8 cellular contexts compared by ENCODE assay signal in the genomic region with DNA sequence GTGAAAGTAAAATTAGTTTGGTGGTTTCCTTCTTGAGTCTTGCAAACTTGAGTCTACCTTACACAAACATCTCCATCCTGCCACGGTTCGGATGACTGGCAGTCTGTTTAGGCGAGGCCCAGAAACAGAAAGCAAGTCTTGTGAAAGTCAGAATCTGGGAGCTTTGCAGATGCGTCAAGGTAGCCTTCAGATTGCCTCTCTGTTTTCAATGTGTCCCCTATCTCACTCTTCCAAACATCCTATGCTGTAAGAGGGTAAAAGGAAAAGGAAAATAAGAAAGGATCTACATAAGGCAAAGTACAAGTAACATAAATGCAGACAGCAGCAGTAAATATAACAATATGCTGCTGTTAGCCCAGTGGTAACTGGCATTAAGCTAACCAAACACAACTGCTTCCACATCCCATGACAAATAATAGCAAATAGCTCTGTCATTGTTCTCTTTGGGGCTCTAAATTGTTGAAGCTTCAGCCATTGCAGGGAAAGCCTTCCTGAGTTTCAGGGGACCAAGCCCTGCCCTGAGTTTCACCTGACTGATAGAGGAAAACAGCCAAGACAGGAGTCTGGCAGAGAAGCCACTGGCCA. TPM values are rescaled to one million over a fixed set of nuclear protein-coding genes. Genes with fewer than 3 reads are reported as not detected.
A peak's percentile ranks its signal among the peaks of the same experiment; 100 is the strongest.
DNase-seq lines count a peak whose midpoint lies in the region; ATAC-seq, FAIRE-seq and TF ChIP-seq lines count a peak whose summit lies in the region.

No MANE protein-coding gene starts in this region.

- H2AFZ ChIP-seq in GM12878 (ENCODE audit: control insufficient read depth, low read depth, low read length) = peak overlapping the region; percentile 12; the same call in 1 of the 2 replicates

- FAIRE-seq in GM12878 (lab: Jason Lieb, UNC) = peak; percentile 78

- POLR2A ChIA-PET in GM12878 (lab: Charles Lee) = interaction anchor here (0.8 to 8.1 kb wide), 7 partner anchors 13 to 55 kb away, joined by 3 to 73 read pairs (median 6); no protein-coding TSS in a partner anchor

- peak; percentile 73 for DNase-seq in T-helper 2 cell treated with Interferon-gamma antibody and Interleukin-4, amounts not matched to agents 5 μg/mL and 100 μg/mL, for 36 hours (ENCODE audit: low spot score)
- DNase-seq in GM12878 (ENCODE audit: low read depth, low spot score) (peak; percentile 88), type B pancreatic cell (ENCODE audit: extremely low spot score, unreplicated experiment) (no peak), tibial artery (no peak), NOMO-1 treated with dmso at 0.1 percent for 144 hours (lab: John Stamatoyannopoulos, UW; ENCODE audit: unreplicated experiment) (no peak)

- no peaks in the 10 kb centered on the region for H3K9me3 Mint-ChIP-seq in T-helper 2 cell treated with Interferon-gamma antibody and Interleukin-4, amounts not matched to agents 5 μg/mL and 100 μg/mL, for 36 hours
- no peaks in the 10 kb centered on the region for H3K9me3 Mint-ChIP-seq in nephron
- H3K9me3 Mint-ChIP-seq in type B pancreatic cell = peaks cover 4% of the 10 kb centered on the region

- H3K4me1 Mint-ChIP-seq in T-helper 2 cell treated with Interferon-gamma antibody and Interleukin-4, amounts not matched to agents 5 μg/mL and 100 μg/mL, for 36 hours (ENCODE audit: low read depth) = peaks cover 43% of the 10 kb centered on the region
- peaks cover 87% of the 10 kb centered on the region for H3K4me1 Mint-ChIP-seq in nephron
- H3K4me1 Mint-ChIP-seq in type B pancreatic cell (ENCODE audit: unreplicated experiment) = peaks cover 63% of the 10 kb centered on the region

- H3K36me3 Mint-ChIP-seq in T-helper 2 cell treated with Interferon-gamma antibody and Interleukin-4, amounts not matched to agents 5 μg/mL and 100 μg/mL, for 36 hours (ENCODE audit: low read depth) = peaks cover 8% of the 10 kb centered on the region
- H3K36me3 Mint-ChIP-seq in nephron (ENCODE audit: low read depth) (peaks cover 8% of the 10 kb centered on the region), type B pancreatic cell (no peaks in the 10 kb centered on the region)

- peak overlapping the region; percentile 63; the same call in 1 of the 2 replicates for H3K9ac ChIP-seq in GM12878 (ENCODE audit: control insufficient read depth, insufficient read depth, low read length)

- H3K27ac ChIP-seq in GM12878 (ENCODE audit: control insufficient read depth, insufficient read depth) (peak overlapping the region; percentile 98), tibial artery (peak overlapping the region in 1 of 2 donors; percentile 20)

- SMC1A ChIA-PET in GM12878 (lab: Charles Lee; ENCODE audit: uncharacterized antibody, unreplicated experiment) = interaction anchor here (0.6 to 16.5 kb wide), 20 partner anchors 15 to 1339 kb away, joined by 3 to 458 read pairs (median 4); no protein-coding TSS in a partner anchor

- no peaks in the 10 kb centered on the region for H4K20me1 ChIP-seq in GM12878 (ENCODE audit: control insufficient read depth, insufficient read depth)

- H3K27ac Mint-ChIP-seq in T-helper 2 cell treated with Interferon-gamma antibody and Interleukin-4, amounts not matched to agents 5 μg/mL and 100 μg/mL, for 36 hours = peak overlapping the region; percentile 90
- peak overlapping the region; percentile 98 to 99 (median 99) for H3K27ac Mint-ChIP-seq in nephron
- peak overlapping the region; percentile 86 for H3K27ac Mint-ChIP-seq in type B pancreatic cell

- H3K4me1 ChIP-seq in GM12878 (ENCODE audit: control insufficient read depth, insufficient read depth, low read length) (peaks cover 86% of the 10 kb centered on the region), tibial artery (peaks cover 0 to 63% (median 14%) of the 10 kb centered on the region in 4 donors)

- RAD21 ChIA-PET in GM12878 (lab: Charles Lee; ENCODE audit: unreplicated experiment) = interaction anchor here (0.6 to 15.1 kb wide), 18 partner anchors 9 to 390 kb away, joined by 3 to 394 read pairs (median 4); no protein-coding TSS in a partner anchor

- peak overlapping the region; percentile 68 for H3K4me3 Mint-ChIP-seq in T-helper 2 cell treated with Interferon-gamma antibody and Interleukin-4, amounts not matched to agents 5 μg/mL and 100 μg/mL, for 36 hours
- H3K4me3 Mint-ChIP-seq in nephron = peak overlapping the region in 2 of 3 experiments; percentile 1 to 45
- peak overlapping the region; percentile 19 for H3K4me3 Mint-ChIP-seq in type B pancreatic cell

- in situ Hi-C loops in GM12878 (cut with MboI) = loop anchor here (5.0 kb wide), 2 partner anchors 52 to 212 kb away; no protein-coding TSS in a partner anchor

- ATAC-seq in GM18505 (IDR thresholded peaks at IDR 0.05; ENCODE audit: unreplicated experiment) (peak; percentile 67), HG02798 (IDR thresholded peaks at IDR 0.05; ENCODE audit: poor library complexity, unreplicated experiment) (peak; percentile 90), GM12878 (peak; percentile 72)

- H3K4me3 ChIP-seq in GM12878 = 0 out of 2 replicates have a peak overlapping the region, but pooled peaks have one; percentile 13
- H3K4me3 ChIP-seq in tibial artery = no peak overlapping the region

- H3K9me3 ChIP-seq in GM12878 (replicated peaks; ENCODE audit: control insufficient read depth, insufficient read depth, low read length) (no peaks in the 10 kb centered on the region; the same call in 2 of the 3 replicates), tibial artery (no peaks in the 10 kb centered on the region)

- H3K27me3 ChIP-seq in GM12878 (replicated peaks in 1 of 2; ENCODE audit: control insufficient read depth in 2 of 2, insufficient read depth in 2 of 2, low read length in 1 of 2) (no peaks in the 10 kb centered on the region), tibial artery (no peaks in the 10 kb centered on the region)

- TF ChIP-seq CTCF in GM12878 (IDR thresholded peaks at IDR 0.05 in 2 of 3, conservative IDR thresholded peaks at IDR 0.05 in 1 of 3; ENCODE audit: control insufficient read depth in 2 of 3, extremely low read depth in 1 of 3, insufficient read depth in 1 of 3, low read depth in 3 of 3, low read length in 3 of 3) (no peak), nephron (IDR thresholded peaks at IDR 0.05; ENCODE audit: unreplicated experiment in 3 of 3) (no peak), type B pancreatic cell (conservative IDR thresholded peaks at IDR 0.05) (no peak), tibial artery (IDR thresholded peaks at IDR 0.05) (no peak)

- TF ChIP-seq POLR2A in GM18505 (IDR thresholded peaks at IDR 0.05; ENCODE audit: borderline replicate concordance, extremely low read depth, insufficient read depth, insufficient read length) = no peak
- TF ChIP-seq POLR2A in GM12878 (IDR thresholded peaks at IDR 0.05; ENCODE audit: low read depth, low read length) = peak; percentile 19; the same call in 1 of the 2 replicates

- WGBS in GM12878 (ENCODE audit: insufficient coverage, insufficient replicate concordance, low lambda C conversion rate, missing lambda C conversion rate) = 1% methylated on average over 4 of the region's 4 CpGs

- BruUV-seq in GM12878 (replicated peaks; lab: Mats Ljungman, UMichigan) = TSS peak; percentile 55

- no peaks in the 10 kb centered on the region for H3K79me2 ChIP-seq in GM12878 (ENCODE audit: control insufficient read depth, insufficient read depth, low read length)

- TF ChIP-seq EP300 in GM12878 (IDR thresholded peaks at IDR 0.05; ENCODE audit: borderline replicate concordance in 1 of 2, control insufficient read depth in 1 of 2, low read depth in 2 of 2, low read length in 2 of 2) = no peak

- intact Hi-C loops in GM12878 (cut with micrococcal nuclease; ENCODE audit: unreplicated experiment) (loop anchor here (1.0 kb wide), 1 partner anchor 36 kb away; no protein-coding TSS in a partner anchor), tibial artery (cut with DNase I; ENCODE audit: low total_unique reads) (loop anchor here (10.0 kb wide), 1 partner anchor 49 kb away; no protein-coding TSS in a partner anchor)

- CTCF ChIA-PET in GM12878 (lab: Yijun Ruan, JAX) = interaction anchor here (0.6 to 12.4 kb wide), 13 partner anchors 12 to 304 kb away, joined by 3 to 153 read pairs (median 5); partner anchors contain the start of gene PIGC

- H3K36me3 ChIP-seq in GM12878 (ENCODE audit: control insufficient read depth in 2 of 2, insufficient read depth in 2 of 2, low read length in 1 of 2) (no peaks in the 10 kb centered on the region), tibial artery (no peaks in the 10 kb centered on the region)

- 0 out of 2 replicates have a peak, but pooled peaks have one; percentile 21 for TF ChIP-seq RAD21 in GM12878 (IDR thresholded peaks at IDR 0.05; ENCODE audit: insufficient read depth, low read depth, low read length)

- H3K4me2 ChIP-seq in GM12878 (ENCODE audit: control insufficient read depth, insufficient read depth) = peak overlapping the region; percentile 78

- H3K27me3 Mint-ChIP-seq in T-helper 2 cell treated with Interferon-gamma antibody and Interleukin-4, amounts not matched to agents 5 μg/mL and 100 μg/mL, for 36 hours (ENCODE audit: low read depth) = peaks cover 9% of the 10 kb centered on the region
- H3K27me3 Mint-ChIP-seq in nephron (ENCODE audit: low read depth) (no peaks in the 10 kb centered on the region), type B pancreatic cell (no peaks in the 10 kb centered on the region)

RNA-seq across cellular contexts. Expression of gene C1orf105, which starts 26.2 kb away (rescaled TPM):
- total RNA-seq in GM12878 (2013; cell fraction: nucleolus; rRNA removed) = not detected in 2 replicates
- total RNA-seq in GM12878 (2014; rRNA removed) (not detected in 2 replicates), GM12878 (2014; rRNA removed; fragmentation: Illumina TruSeq; extraction: Trizol) (not detected in 2 replicates), GM12878 (2021) (not detected in 2 replicates), type B pancreatic cell (ENCODE audit: low replicate concordance) (2.3 TPM in 1 of 2 replicates, not detected in the other)
- polyA plus RNA-seq in GM12878 (2011; ENCODE audit: low read depth) = not detected
- polyA plus RNA-seq in GM12878 (2011; rRNA removed) (not detected in 2 replicates), GM12878 (2014; fragmentation: Illumina TruSeq; extraction: Trizol) (not detected in 2 replicates), GM12878 (2014; fragmentation: Nextera tagmentation; extraction: Ambion mirVana) (not detected), GM12878 (2014; rRNA removed) (not detected in 2 replicates), GM12878 (2016; fragmentation: Nextera tagmentation; extraction: Ambion mirVana) (not detected)
- polyA plus RNA-seq in GM12878 (2011; cell fraction: cytosol; rRNA removed) = not detected in 2 replicates
- polyA plus RNA-seq in GM12878 (2011; cell fraction: nucleus; rRNA removed) = not detected in 2 replicates
- not detected in 2 replicates for polyA plus RNA-seq in GM12878 (2012)
- polyA minus RNA-seq in GM12878 (2011; rRNA and poly(A)+ RNA removed) = not detected in 2 replicates
- not detected in 2 replicates for polyA minus RNA-seq in GM12878 (2011; cell fraction: cytosol; rRNA and poly(A)+ RNA removed)
- not detected in 2 replicates for polyA minus RNA-seq in GM12878 (2011; cell fraction: nucleus; rRNA and poly(A)+ RNA removed)

RNA-seq across cellular contexts. Expression of gene PIGC, which starts 49.6 kb away (rescaled TPM):
- total RNA-seq in GM12878 (2013; cell fraction: nucleolus; rRNA removed) = 22.5 and 25.7 TPM in 2 replicates
- total RNA-seq in GM12878 (2014; rRNA removed) (11.2 and 14.6 TPM in 2 replicates), GM12878 (2014; rRNA removed; fragmentation: Illumina TruSeq; extraction: Trizol) (13.7 and 14.6 TPM in 2 replicates), GM12878 (2021) (11.0 and 11.3 TPM in 2 replicates), type B pancreatic cell (ENCODE audit: low replicate concordance) (36.0 and 37.3 TPM in 2 replicates)
- 12.4 TPM for polyA plus RNA-seq in GM12878 (2011; ENCODE audit: low read depth)
- polyA plus RNA-seq in GM12878 (2011; rRNA removed) (34.7 and 37.3 TPM in 2 replicates), GM12878 (2014; fragmentation: Illumina TruSeq; extraction: Trizol) (16.0 and 20.1 TPM in 2 replicates), GM12878 (2014; fragmentation: Nextera tagmentation; extraction: Ambion mirVana) (10 to 100 TPM; 23.3 to 29.7 TPM), GM12878 (2014; rRNA removed) (12.4 and 12.6 TPM in 2 replicates), GM12878 (2016; fragmentation: Nextera tagmentation; extraction: Ambion mirVana) (10 to 100 TPM; 26.1 to 26.8 TPM)
- polyA plus RNA-seq in GM12878 (2011; cell fraction: cytosol; rRNA removed) = 32.3 and 36.8 TPM in 2 replicates
- polyA plus RNA-seq in GM12878 (2011; cell fraction: nucleus; rRNA removed) = 20.8 and 25.0 TPM in 2 replicates
- polyA plus RNA-seq in GM12878 (2012) = 17.1 and 17.9 TPM in 2 replicates
- 43.6 and 50.8 TPM in 2 replicates for polyA minus RNA-seq in GM12878 (2011; rRNA and poly(A)+ RNA removed)
- 11.2 and 12.1 TPM in 2 replicates for polyA minus RNA-seq in GM12878 (2011; cell fraction: cytosol; rRNA and poly(A)+ RNA removed)
- polyA minus RNA-seq in GM12878 (2011; cell fraction: nucleus; rRNA and poly(A)+ RNA removed) = 20.8 and 26.7 TPM in 2 replicates

Comparison
In these comparisons a context has a peak if more than half of its experiments do, and no peak if none do; other contexts are left out.
1. DNase-seq: peak in T-helper 2 cell treated with Interferon-gamma antibody and Interleukin-4, amounts not matched to agents 5 μg/mL and 100 μg/mL, for 36 hours (single experiment) and GM12878 (single experiment); none in type B pancreatic cell (single experiment), tibial artery (0 of 2) and NOMO-1 treated with dmso at 0.1 percent for 144 hours (single experiment).
2. Peak in every context shown above with its lines, with median percentiles within 50 percentile points of each other: ATAC-seq, H3K27ac Mint-ChIP-seq and H3K4me3 Mint-ChIP-seq.